ENCODE assay signal across 1 cellular context in the genomic region with DNA sequence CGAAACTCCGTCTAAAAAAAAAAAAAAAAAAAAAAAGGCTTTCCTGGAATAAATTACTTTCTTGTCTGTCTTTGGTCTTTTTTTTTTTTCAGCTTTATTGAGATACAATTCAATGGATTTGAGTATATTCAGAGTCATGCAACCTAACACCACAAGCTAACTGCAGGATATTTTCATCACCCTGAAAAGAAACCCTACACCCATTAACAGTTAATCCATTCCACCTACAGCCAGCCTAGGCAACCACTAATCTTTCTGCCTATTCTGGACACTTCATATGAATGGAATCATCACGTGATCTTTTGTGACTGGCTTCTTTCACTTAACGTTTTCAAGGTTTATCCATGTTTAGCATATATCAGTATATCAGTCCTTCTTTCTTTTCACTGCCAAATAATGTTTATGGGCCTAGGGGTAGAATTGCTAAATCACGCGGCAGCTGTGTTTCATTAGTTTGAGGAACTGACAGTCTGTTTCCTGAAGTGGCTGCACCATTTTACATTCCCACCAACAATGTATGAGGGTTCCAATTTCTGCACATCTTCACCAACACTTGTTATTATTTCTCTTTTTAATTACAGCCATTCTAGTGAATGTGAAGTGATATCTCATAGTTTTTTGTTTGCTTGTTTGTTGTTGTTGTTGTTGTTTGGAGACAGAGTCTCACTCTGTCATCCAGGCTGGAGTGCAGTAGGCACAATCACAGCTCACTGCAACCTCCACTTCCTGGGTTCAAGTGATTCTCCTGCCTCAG.
A peak's percentile ranks its signal among the peaks of the same experiment; 100 is the strongest.
TF ChIP-seq lines count a peak whose summit lies in the region.

No MANE protein-coding gene starts in this region.

TF ChIP-seq in HepG2, 621 proteins besides CTCF, POLR2A, EP300 and RAD21:
- TF ChIP-seq ZNF343 (CRISPR knock-in tag; IDR thresholded peaks at IDR 0.05) (no peak), RAD51 (IDR thresholded peaks at IDR 0.05; ENCODE audit: borderline replicate concordance) (peak; percentile 46; the same call in 1 of the 2 replicates)
